Comparison of ENCODE assay signal across 6 cellular contexts in genomic region chr10:129440722-129441316, GRCh38.
"Had no signal": no experiment of that assay in that cellular context is flagged by ENCODE, and none has a peak within 500 bp of the region (broad histone marks: within the 10 kb centered on the region; RNA-seq: fewer than 3 reads in every experiment).

No MANE protein-coding gene starts in this region.

- H3K4me1 ChIP-seq: HAP-1 had no signal

- H3K36me3 ChIP-seq: HAP-1 had no signal

- H3K4me3 ChIP-seq: HAP-1, K562 had no signal

- ATAC-seq: HCT116, K562 had no signal

- DNase-seq: GOT3, IMR-90, KG1 had no signal

- H3K9me3 ChIP-seq: HAP-1 had no signal
